9 cellular contexts compared by ENCODE assay signal in the genomic region with DNA sequence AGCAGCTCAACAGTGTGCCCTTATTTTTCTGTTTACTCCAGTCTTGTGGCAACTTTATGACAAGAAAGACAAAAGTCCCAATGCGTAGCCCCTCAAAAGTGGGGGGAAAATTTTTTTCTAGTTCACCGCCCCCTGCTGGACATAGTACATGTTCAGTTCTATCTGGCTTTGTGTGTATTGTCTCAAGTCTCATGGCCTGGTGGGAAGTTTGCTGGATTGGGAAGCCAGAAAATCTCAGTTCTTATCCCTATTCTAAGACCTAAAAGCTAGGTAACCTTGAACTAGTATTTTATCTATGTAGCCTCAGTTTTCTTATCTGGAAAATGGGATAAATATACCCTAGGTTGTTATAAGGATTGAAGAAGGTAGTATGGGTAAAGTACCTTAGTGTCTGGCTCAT. TPM values are rescaled to one million over a fixed set of nuclear protein-coding genes. Genes with fewer than 3 reads are reported as not detected.
DNase-seq lines count a peak whose midpoint lies in the region; ATAC-seq, FAIRE-seq and TF ChIP-seq lines count a peak whose summit lies in the region.
"Had no signal": no experiment of that assay in that cellular context is flagged by ENCODE, and none has a peak within 500 bp of the region (broad histone marks: within the 10 kb centered on the region; RNA-seq: fewer than 3 reads in every experiment).

No MANE protein-coding gene starts in this region.

- no peak for FAIRE-seq in endothelial cell of umbilical vein (lab: Jason Lieb, UNC)

- H2BK15ac ChIP-seq in mesenchymal stem cell (ENCODE audit: low read depth, poor library complexity, severe bottlenecking) = no peak overlapping the region

- H3K36me3 Mint-ChIP-seq in activated CD8-positive, alpha-beta memory T cell treated with anti-CD3 and anti-CD28 coated beads, Interleukin-2, amount 10 ng/mL, durations not matched to agents 7 days and 5 days = peaks cover 13% of the 10 kb centered on the region
- H3K36me3 Mint-ChIP-seq in stimulated activated memory B cell treated with anti-CD40 and anti-IgM and Interleukin-4, amounts not matched to agents 10 μg/mL and 1 μg/mL and 100 μg/mL, for 72 hours = peaks cover 47% of the 10 kb centered on the region

- no peaks in the 10 kb centered on the region for H3K27me3 ChIP-seq in SU-DHL-6 (ENCODE audit: low read length)
- H3K27me3 ChIP-seq in endothelial cell of umbilical vein (ENCODE audit: control insufficient read depth in 2 of 2, insufficient read depth in 2 of 2, low read length in 2 of 2) = no peaks in the 10 kb centered on the region
- no peaks in the 10 kb centered on the region for H3K27me3 ChIP-seq in mesenchymal stem cell (ENCODE audit: control insufficient read depth in 1 of 2, insufficient read depth in 1 of 2, low read length in 2 of 2)

- peaks cover 4% of the 10 kb centered on the region; the same call in 1 of the 2 replicates for H3F3A ChIP-seq in SU-DHL-6 (ENCODE audit: insufficient read depth)

- H3K79me2 ChIP-seq in SU-DHL-6 (ENCODE audit: insufficient read depth, low read length) (no peaks in the 10 kb centered on the region), endothelial cell of umbilical vein (ENCODE audit: control insufficient read depth, insufficient read depth, low read length) (peaks cover under 1% of the 10 kb centered on the region)

- no peak overlapping the region for H3K4ac ChIP-seq in mesenchymal stem cell (ENCODE audit: low read depth in 1 of 2, low read length in 2 of 2)

- H4K91ac ChIP-seq in mesenchymal stem cell (ENCODE audit: low read length) = no peak overlapping the region

- H4K20me1 ChIP-seq in SU-DHL-6 (ENCODE audit: low read depth, low read length) (no peaks in the 10 kb centered on the region), endothelial cell of umbilical vein (replicated peaks; ENCODE audit: control insufficient read depth, extremely low read depth, insufficient read depth, low read length) (no peaks in the 10 kb centered on the region)

- H3K79me1 ChIP-seq in mesenchymal stem cell (replicated peaks; ENCODE audit: low read length, poor library complexity, severe bottlenecking) = peaks cover 21% of the 10 kb centered on the region

- H2BK12ac ChIP-seq in mesenchymal stem cell (ENCODE audit: low read length in 2 of 2) = no peak overlapping the region

- no peaks in the 10 kb centered on the region for H3K9me2 ChIP-seq in SU-DHL-6 (replicated peaks; ENCODE audit: insufficient read depth, low read length)

- CTCF ChIA-PET in activated CD8-positive, alpha-beta memory T cell treated with anti-CD3 and anti-CD28 coated beads, Interleukin-2, amount 10 ng/mL, durations not matched to agents 7 days and 5 days (lab: Charles Lee) = interaction anchor here (0.7 to 2.3 kb wide), 15 partner anchors 8 to 136 kb away, joined by 3 to 9 read pairs (median 5); no protein-coding TSS in a partner anchor
- CTCF ChIA-PET in endothelial cell of umbilical vein (lab: Charles Lee) = interaction anchor here (0.8 to 2.0 kb wide), 9 partner anchors 9 to 84 kb away, joined by 3 to 10 read pairs (median 5); no protein-coding TSS in a partner anchor

- no peaks in the 10 kb centered on the region for H3K9me3 Mint-ChIP-seq in activated CD8-positive, alpha-beta memory T cell treated with anti-CD3 and anti-CD28 coated beads, Interleukin-2, amount 10 ng/mL, durations not matched to agents 7 days and 5 days (ENCODE audit: low read depth)
- no peaks in the 10 kb centered on the region for H3K9me3 Mint-ChIP-seq in stimulated activated memory B cell treated with anti-CD40 and anti-IgM and Interleukin-4, amounts not matched to agents 10 μg/mL and 1 μg/mL and 100 μg/mL, for 72 hours

- H3K36me3 ChIP-seq in SU-DHL-6 (ENCODE audit: low read length) (peaks cover 18% of the 10 kb centered on the region; the same call in 1 of the 2 replicates), endothelial cell of umbilical vein (ENCODE audit: control insufficient read depth in 2 of 2, extremely low read depth in 1 of 2, insufficient read depth in 2 of 2, low read length in 2 of 2) (peaks cover 11 to 20% of the 10 kb centered on the region in 2 experiments), mesenchymal stem cell (ENCODE audit: control insufficient read depth in 1 of 2, insufficient read depth in 2 of 2, low read depth in 1 of 2, low read length in 2 of 2) (peaks cover 25 to 72% of the 10 kb centered on the region in 2 experiments)

- H2AFZ ChIP-seq in SU-DHL-6 (ENCODE audit: low read depth, low read length, severe bottlenecking) = no peak overlapping the region
- H2AFZ ChIP-seq in endothelial cell of umbilical vein (ENCODE audit: low read depth, low read length) = no peak overlapping the region
- no peak overlapping the region for H2AFZ ChIP-seq in mesenchymal stem cell (ENCODE audit: low read depth, low read length)

- no TSS peak for BruUV-seq in endothelial cell of umbilical vein (replicated peaks; lab: Mats Ljungman, UMichigan)

- no peak overlapping the region for H3K23ac ChIP-seq in mesenchymal stem cell (ENCODE audit: low read length in 2 of 2)

- no peak overlapping the region for H2BK120ac ChIP-seq in mesenchymal stem cell (ENCODE audit: low read depth, low read length)

- no peak overlapping the region for H3K18ac ChIP-seq in mesenchymal stem cell (ENCODE audit: low read depth in 1 of 2, low read length in 2 of 2)

- H3K4me1 ChIP-seq in endothelial cell of umbilical vein (ENCODE audit: control insufficient read depth, extremely low read depth, insufficient read depth, low read length) = no peaks in the 10 kb centered on the region
- no peaks in the 10 kb centered on the region for H3K4me1 ChIP-seq in mesenchymal stem cell (ENCODE audit: control insufficient read depth, insufficient read depth, low read depth, low read length)

- intact Hi-C loops in endothelial cell of umbilical vein (cut with micrococcal nuclease) = loop anchor here (5.0 kb wide), 1 partner anchor 55 kb away; a partner anchor contains a TSS

- H3K9ac ChIP-seq in SU-DHL-6 (ENCODE audit: low read length) (no peak overlapping the region), endothelial cell of umbilical vein (replicated peaks; ENCODE audit: extremely low read depth, insufficient read depth, low read length) (no peak overlapping the region), mesenchymal stem cell (ENCODE audit: low read length) (no peak overlapping the region)

- H3K4me3 ChIP-seq in SU-DHL-6 (ENCODE audit: insufficient read depth, low read length, poor library complexity, severe bottlenecking) (no peak overlapping the region), endothelial cell of umbilical vein (replicated peaks in 1 of 3; ENCODE audit: insufficient read depth in 1 of 3, low read depth in 1 of 3, low read length in 3 of 3) (no peak overlapping the region), mesenchymal stem cell (ENCODE audit: insufficient read depth in 1 of 2, low read depth in 1 of 2, low read length in 2 of 2) (no peak overlapping the region)

- no peak overlapping the region for H3K14ac ChIP-seq in mesenchymal stem cell (ENCODE audit: low read length in 2 of 2)

- no peak overlapping the region for H3K27ac Mint-ChIP-seq in activated CD8-positive, alpha-beta memory T cell treated with anti-CD3 and anti-CD28 coated beads, Interleukin-2, amount 10 ng/mL, durations not matched to agents 7 days and 5 days
- H3K27ac Mint-ChIP-seq in stimulated activated memory B cell treated with anti-CD40 and anti-IgM and Interleukin-4, amounts not matched to agents 10 μg/mL and 1 μg/mL and 100 μg/mL, for 72 hours = no peak overlapping the region
- H3K27ac Mint-ChIP-seq: T-helper 17 cell had no signal

- no peak overlapping the region for H4K8ac ChIP-seq in mesenchymal stem cell (ENCODE audit: low read length)

- no peaks in the 10 kb centered on the region for H3K4me1 Mint-ChIP-seq in activated CD8-positive, alpha-beta memory T cell treated with anti-CD3 and anti-CD28 coated beads, Interleukin-2, amount 10 ng/mL, durations not matched to agents 7 days and 5 days
- H3K4me1 Mint-ChIP-seq in stimulated activated memory B cell treated with anti-CD40 and anti-IgM and Interleukin-4, amounts not matched to agents 10 μg/mL and 1 μg/mL and 100 μg/mL, for 72 hours = peaks cover 6% of the 10 kb centered on the region

- no peak overlapping the region for H3K27ac ChIP-seq in SU-DHL-6 (ENCODE audit: low read depth, low read length)
- H3K27ac ChIP-seq in endothelial cell of umbilical vein (ENCODE audit: insufficient read depth, low read depth, low read length) = no peak overlapping the region
- H3K27ac ChIP-seq in mesenchymal stem cell (ENCODE audit: low read length, poor library complexity, severe bottlenecking) = no peak overlapping the region

- H2AK5ac ChIP-seq in mesenchymal stem cell (ENCODE audit: low read length, severe bottlenecking) = no peak overlapping the region

- H3K9me1 ChIP-seq in endothelial cell of umbilical vein (replicated peaks; ENCODE audit: control insufficient read depth, extremely low read depth, insufficient read depth, low read length) = no peaks in the 10 kb centered on the region

- dilution Hi-C loops in endothelial cell of umbilical vein (cut with MboI; ENCODE audit: extremely low pct_ligation_motif_present, low sequenced_read_pairs) = no loop called here

- no peaks in the 10 kb centered on the region for H3K27me3 Mint-ChIP-seq in activated CD8-positive, alpha-beta memory T cell treated with anti-CD3 and anti-CD28 coated beads, Interleukin-2, amount 10 ng/mL, durations not matched to agents 7 days and 5 days
- H3K27me3 Mint-ChIP-seq in stimulated activated memory B cell treated with anti-CD40 and anti-IgM and Interleukin-4, amounts not matched to agents 10 μg/mL and 1 μg/mL and 100 μg/mL, for 72 hours = no peaks in the 10 kb centered on the region
- H3K27me3 Mint-ChIP-seq: T-helper 17 cell had no signal

- TF ChIP-seq POLR2A in endothelial cell of umbilical vein (IDR thresholded peaks at IDR 0.05; ENCODE audit: low read depth, low read length) = no peak

- H3K4me2 ChIP-seq in SU-DHL-6 (ENCODE audit: low read depth, low read length, poor library complexity, severe bottlenecking) (no peak overlapping the region), endothelial cell of umbilical vein (ENCODE audit: insufficient read depth, low read length) (no peak overlapping the region), mesenchymal stem cell (ENCODE audit: low read length, poor library complexity, severe bottlenecking) (no peak overlapping the region)

- peak; percentile 27 for ATAC-seq in activated CD8-positive, alpha-beta memory T cell treated with anti-CD3 and anti-CD28 coated beads, Interleukin-2, amount 10 ng/mL, durations not matched to agents 7 days and 5 days
- no peak for ATAC-seq in stimulated activated memory B cell treated with anti-CD40 and anti-IgM and Interleukin-4, amounts not matched to agents 10 μg/mL and 1 μg/mL and 100 μg/mL, for 72 hours
- ATAC-seq: T-helper 17 cell had no signal

- TF ChIP-seq CTCF in SU-DHL-6 (IDR thresholded peaks at IDR 0.05; ENCODE audit: insufficient read depth, low read length, poor library complexity, severe bottlenecking) = peak; percentile 44
- peak; percentile 42 to 58 for TF ChIP-seq CTCF in endothelial cell of umbilical vein (IDR thresholded peaks at IDR 0.05; ENCODE audit: extremely low read depth in 1 of 2, insufficient read depth in 1 of 2, low read depth in 1 of 2, low read length in 2 of 2)

- H3K9me3 ChIP-seq in SU-DHL-6 (ENCODE audit: insufficient read depth, low read length) (no peaks in the 10 kb centered on the region), endothelial cell of umbilical vein (replicated peaks; ENCODE audit: control insufficient read depth, insufficient read depth, low read length) (no peaks in the 10 kb centered on the region), mesenchymal stem cell (ENCODE audit: control insufficient read depth, low read length) (no peaks in the 10 kb centered on the region)

- POLR2A ChIA-PET in endothelial cell of umbilical vein (lab: Charles Lee) = no interaction called here

- 100% methylated on average over 2 of the region's 2 CpGs for WGBS in mesenchymal stem cell

- no peak overlapping the region for H3K4me3 Mint-ChIP-seq in activated CD8-positive, alpha-beta memory T cell treated with anti-CD3 and anti-CD28 coated beads, Interleukin-2, amount 10 ng/mL, durations not matched to agents 7 days and 5 days
- H3K4me3 Mint-ChIP-seq in stimulated activated memory B cell treated with anti-CD40 and anti-IgM and Interleukin-4, amounts not matched to agents 10 μg/mL and 1 μg/mL and 100 μg/mL, for 72 hours = no peak overlapping the region
- H3K4me3 Mint-ChIP-seq: T-helper 17 cell had no signal

- no peak for DNase-seq in activated CD8-positive, alpha-beta memory T cell treated with anti-CD3 and anti-CD28 coated beads, Interleukin-2, amount 10 ng/mL, durations not matched to agents 7 days and 5 days
- DNase-seq in activated CD8-positive, alpha-beta memory T cell treated with anti-CD3 and anti-CD28 coated beads for 24 hours = no peak
- DNase-seq in endothelial cell of umbilical vein (ENCODE audit: low read depth, low spot score) (no peak), pons (ENCODE audit: low spot score) (no peak), mesenchymal stem cell (no peak)
- peak; percentile 7 to 12 for DNase-seq in stimulated activated CD8-positive, alpha-beta memory T cell treated with anti-CD3 and anti-CD28 coated beads, Interleukin-4, amount 100 ng/mL, for 1 hour (ENCODE audit: low read depth in 2 of 2, low spot score in 1 of 2)

- H2BK5ac ChIP-seq in mesenchymal stem cell (ENCODE audit: low read depth, low read length, poor library complexity, severe bottlenecking) = no peak overlapping the region

RNA-seq across cellular contexts. Expression of a gene that starts 55.8 kb away (rescaled TPM):
- 10 to 100 TPM in 1 of 2 experiments, 1 to 10 TPM in 1; 4.9 to 11.0 TPM for total RNA-seq in activated CD8-positive, alpha-beta memory T cell treated with anti-CD3 and anti-CD28 coated beads, Interleukin-2, amount 10 ng/mL, durations not matched to agents 7 days and 5 days
- total RNA-seq in endothelial cell of umbilical vein = 20.8 and 24.7 TPM in 2 replicates
- 23.1 and 23.6 TPM in 2 replicates for polyA plus RNA-seq in endothelial cell of umbilical vein
- polyA plus RNA-seq in endothelial cell of umbilical vein (2011; cell fraction: cytosol; rRNA removed) = 22.0 and 22.9 TPM in 2 replicates
- polyA plus RNA-seq in endothelial cell of umbilical vein (2011; cell fraction: nucleus; rRNA removed) = 27.0 and 29.1 TPM in 2 replicates
- 13.5 and 14.5 TPM in 2 replicates for polyA plus RNA-seq in endothelial cell of umbilical vein (2012)
- polyA minus RNA-seq in endothelial cell of umbilical vein = 19.0 and 19.5 TPM in 2 replicates
- polyA minus RNA-seq in endothelial cell of umbilical vein (2011; cell fraction: cytosol; rRNA and poly(A)+ RNA removed) = 12.2 TPM
- 8.3 and 8.6 TPM in 2 replicates for polyA minus RNA-seq in endothelial cell of umbilical vein (2011; cell fraction: nucleus; rRNA and poly(A)+ RNA removed)
- 11.6 TPM for polyA plus RNA-seq in mesenchymal stem cell (2013, experiment 1 of 2)
- 12.2 TPM for polyA plus RNA-seq in mesenchymal stem cell (2013, experiment 2 of 2)

RNA-seq across cellular contexts. Expression of a gene that starts 56.9 kb away (rescaled TPM):
- total RNA-seq in activated CD8-positive, alpha-beta memory T cell treated with anti-CD3 and anti-CD28 coated beads, Interleukin-2, amount 10 ng/mL, durations not matched to agents 7 days and 5 days = 10 to 100 TPM; 13.0 to 15.7 TPM
- 24.4 and 25.5 TPM in 2 replicates for total RNA-seq in endothelial cell of umbilical vein
- 7.0 and 7.7 TPM in 2 replicates for polyA plus RNA-seq in endothelial cell of umbilical vein
- polyA plus RNA-seq in endothelial cell of umbilical vein (2011; cell fraction: cytosol; rRNA removed) = 11.5 and 12.5 TPM in 2 replicates
- polyA plus RNA-seq in endothelial cell of umbilical vein (2011; cell fraction: nucleus; rRNA removed) = 17.9 and 21.4 TPM in 2 replicates
- polyA plus RNA-seq in endothelial cell of umbilical vein (2012) = 17.5 and 20.9 TPM in 2 replicates
- polyA minus RNA-seq in endothelial cell of umbilical vein = 6.6 and 7.3 TPM in 2 replicates
- polyA minus RNA-seq in endothelial cell of umbilical vein (2011; cell fraction: cytosol; rRNA and poly(A)+ RNA removed) = 4.1 TPM
- 5.6 and 6.3 TPM in 2 replicates for polyA minus RNA-seq in endothelial cell of umbilical vein (2011; cell fraction: nucleus; rRNA and poly(A)+ RNA removed)
- 24.4 TPM for polyA plus RNA-seq in mesenchymal stem cell (2013, experiment 1 of 2)
- polyA plus RNA-seq in mesenchymal stem cell (2013, experiment 2 of 2) = 23.0 TPM

Comparison
In these comparisons a context has a peak if more than half of its experiments do, and no peak if none do; other contexts are left out.
1. DNase-seq: peak in stimulated activated CD8-positive, alpha-beta memory T cell treated with anti-CD3 and anti-CD28 coated beads, Interleukin-4, amount 100 ng/mL, for 1 hour (2 of 2); none in activated CD8-positive, alpha-beta memory T cell treated with anti-CD3 and anti-CD28 coated beads, Interleukin-2, amount 10 ng/mL, durations not matched to agents 7 days and 5 days (single experiment), activated CD8-positive, alpha-beta memory T cell treated with anti-CD3 and anti-CD28 coated beads for 24 hours (single experiment), endothelial cell of umbilical vein (single experiment), pons (single experiment) and mesenchymal stem cell (single experiment).